In the genomic region with DNA sequence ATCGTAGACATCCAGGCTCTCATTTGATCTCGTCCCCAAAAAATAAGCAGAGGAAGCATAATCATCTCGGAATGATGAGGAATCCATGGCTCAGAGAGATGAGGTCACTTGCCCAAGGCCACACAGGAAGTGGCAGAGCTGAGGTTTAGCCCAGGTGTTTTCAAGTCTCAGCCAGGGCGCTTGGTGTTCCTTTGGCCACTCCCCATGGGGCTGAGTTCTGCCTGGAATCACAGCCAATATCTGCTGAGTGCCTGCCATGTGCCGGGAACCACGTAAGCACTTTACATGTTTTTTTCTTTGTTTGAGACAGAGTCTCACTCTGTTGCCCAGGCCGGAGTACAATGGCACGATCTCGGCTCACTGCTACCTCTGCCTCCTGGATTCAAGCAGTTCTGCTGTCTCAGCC, we compare ENCODE assay signal across 12 cellular contexts. TPM values are rescaled to one million over a fixed set of nuclear protein-coding genes. Genes with fewer than 3 reads are reported as not detected.
DNase-seq lines count a peak whose midpoint lies in the region; ATAC-seq and TF ChIP-seq lines count a peak whose summit lies in the region.
"Had no signal": no experiment of that assay in that cellular context is flagged by ENCODE, and none has a peak within 500 bp of the region (broad histone marks: within the 10 kb centered on the region; RNA-seq: fewer than 3 reads in every experiment).

No MANE protein-coding gene starts in this region.

- CTCF ChIA-PET in activated CD4-positive, alpha-beta memory T cell treated with anti-CD3 and anti-CD28 coated beads, Interleukin-2, amount 10 ng/mL, durations not matched to agents 7 days and 5 days (lab: Charles Lee) = interaction anchor here (1.6 kb wide), 1 partner anchor 18 kb away, joined by 3 read pairs; no protein-coding TSS in a partner anchor

- no peak for DNase-seq in activated naive CD8-positive, alpha-beta T cell treated with anti-CD3 and anti-CD28 coated beads for 36 hours
- no peak for DNase-seq in activated naive CD8-positive, alpha-beta T cell treated with anti-CD3 and anti-CD28 coated beads, Interleukin-2, amount 50 U/mL, for 24 hours
- peak; percentile 29 for DNase-seq in activated CD4-positive, alpha-beta memory T cell treated with anti-CD3 and anti-CD28 coated beads, Interleukin-2, amount 10 ng/mL, durations not matched to agents 7 days and 5 days
- DNase-seq in left colon (peak; percentile 71 to 84), vagina (ENCODE audit: extremely low spot score in 2 of 2) (no peak)
- DNase-seq in stimulated activated CD4-positive, alpha-beta T cell treated with anti-CD3 and anti-CD28 coated beads, Interleukin-12 subunit alpha, Interleukin-12 subunit beta, amount 100 ng/mL, for 4 hours = no peak
- DNase-seq: activated CD4-positive, alpha-beta T cell treated with anti-CD3 and anti-CD28 coated beads, Interleukin-2, amount 50 U/mL, for 4 hours; caudate nucleus; NCI-H1436 had no signal

- no peak for TF ChIP-seq POLR2A in vagina (IDR thresholded peaks at IDR 0.05)

- no peak for TF ChIP-seq CTCF in vagina (IDR thresholded peaks at IDR 0.05)

- peak overlapping the region; percentile 1 for H3K27ac ChIP-seq in vagina

- H3K4me1 ChIP-seq in vagina = peaks cover 24% of the 10 kb centered on the region

- POLR2A ChIA-PET in activated CD4-positive, alpha-beta memory T cell treated with anti-CD3 and anti-CD28 coated beads, Interleukin-2, amount 10 ng/mL, durations not matched to agents 7 days and 5 days (lab: Charles Lee) = no interaction called here

- peaks cover 15% of the 10 kb centered on the region for H3K4me1 Mint-ChIP-seq in activated naive CD8-positive, alpha-beta T cell treated with anti-CD3 and anti-CD28 coated beads for 36 hours
- peaks cover 32% of the 10 kb centered on the region for H3K4me1 Mint-ChIP-seq in activated naive CD8-positive, alpha-beta T cell treated with anti-CD3 and anti-CD28 coated beads, Interleukin-2, amount 50 U/mL, for 24 hours
- H3K4me1 Mint-ChIP-seq in activated CD4-positive, alpha-beta memory T cell treated with anti-CD3 and anti-CD28 coated beads, Interleukin-2, amount 10 ng/mL, durations not matched to agents 7 days and 5 days = peaks cover 37% of the 10 kb centered on the region

- H3K36me3 ChIP-seq in vagina = no peaks in the 10 kb centered on the region

- intact Hi-C loops in left colon (cut with DNase I, micrococcal nuclease) = no loop called here
- intact Hi-C loops in vagina (cut with DNase I) = no loop called here

- no peaks in the 10 kb centered on the region for H3K27me3 ChIP-seq in vagina

- no peak for ATAC-seq in activated naive CD8-positive, alpha-beta T cell treated with anti-CD3 and anti-CD28 coated beads, Interleukin-2, amount 50 U/mL, for 24 hours
- ATAC-seq in left colon (peak; percentile 78), HG03139 (IDR thresholded peaks at IDR 0.05; ENCODE audit: unreplicated experiment) (no peak), HG03460 (IDR thresholded peaks at IDR 0.05; ENCODE audit: unreplicated experiment) (no peak)
- ATAC-seq: Right ventricle myocardium inferior had no signal

- no peaks in the 10 kb centered on the region for H3K9me3 Mint-ChIP-seq in activated naive CD8-positive, alpha-beta T cell treated with anti-CD3 and anti-CD28 coated beads for 36 hours
- H3K9me3 Mint-ChIP-seq in activated naive CD8-positive, alpha-beta T cell treated with anti-CD3 and anti-CD28 coated beads, Interleukin-2, amount 50 U/mL, for 24 hours = no peaks in the 10 kb centered on the region
- no peaks in the 10 kb centered on the region for H3K9me3 Mint-ChIP-seq in activated CD4-positive, alpha-beta memory T cell treated with anti-CD3 and anti-CD28 coated beads, Interleukin-2, amount 10 ng/mL, durations not matched to agents 7 days and 5 days

- H3K9me3 ChIP-seq in vagina = no peaks in the 10 kb centered on the region

- no peaks in the 10 kb centered on the region for H3K36me3 Mint-ChIP-seq in activated naive CD8-positive, alpha-beta T cell treated with anti-CD3 and anti-CD28 coated beads for 36 hours
- no peaks in the 10 kb centered on the region for H3K36me3 Mint-ChIP-seq in activated naive CD8-positive, alpha-beta T cell treated with anti-CD3 and anti-CD28 coated beads, Interleukin-2, amount 50 U/mL, for 24 hours (ENCODE audit: low read depth)
- H3K36me3 Mint-ChIP-seq in activated CD4-positive, alpha-beta memory T cell treated with anti-CD3 and anti-CD28 coated beads, Interleukin-2, amount 10 ng/mL, durations not matched to agents 7 days and 5 days (ENCODE audit: low read depth) = no peaks in the 10 kb centered on the region

- no peak overlapping the region for H3K4me3 ChIP-seq in vagina

- no peaks in the 10 kb centered on the region for H3K27me3 Mint-ChIP-seq in activated naive CD8-positive, alpha-beta T cell treated with anti-CD3 and anti-CD28 coated beads for 36 hours
- H3K27me3 Mint-ChIP-seq in activated naive CD8-positive, alpha-beta T cell treated with anti-CD3 and anti-CD28 coated beads, Interleukin-2, amount 50 U/mL, for 24 hours = no peaks in the 10 kb centered on the region
- H3K27me3 Mint-ChIP-seq in activated CD4-positive, alpha-beta memory T cell treated with anti-CD3 and anti-CD28 coated beads, Interleukin-2, amount 10 ng/mL, durations not matched to agents 7 days and 5 days = no peaks in the 10 kb centered on the region

- H3K27ac Mint-ChIP-seq in activated naive CD8-positive, alpha-beta T cell treated with anti-CD3 and anti-CD28 coated beads for 36 hours = peak overlapping the region; percentile 29
- H3K27ac Mint-ChIP-seq in activated naive CD8-positive, alpha-beta T cell treated with anti-CD3 and anti-CD28 coated beads, Interleukin-2, amount 50 U/mL, for 24 hours = no peak overlapping the region
- no peak overlapping the region for H3K27ac Mint-ChIP-seq in activated CD4-positive, alpha-beta memory T cell treated with anti-CD3 and anti-CD28 coated beads, Interleukin-2, amount 10 ng/mL, durations not matched to agents 7 days and 5 days

- H3K4me3 Mint-ChIP-seq in activated naive CD8-positive, alpha-beta T cell treated with anti-CD3 and anti-CD28 coated beads for 36 hours = no peak overlapping the region
- no peak overlapping the region for H3K4me3 Mint-ChIP-seq in activated naive CD8-positive, alpha-beta T cell treated with anti-CD3 and anti-CD28 coated beads, Interleukin-2, amount 50 U/mL, for 24 hours
- H3K4me3 Mint-ChIP-seq in activated CD4-positive, alpha-beta memory T cell treated with anti-CD3 and anti-CD28 coated beads, Interleukin-2, amount 10 ng/mL, durations not matched to agents 7 days and 5 days = no peak overlapping the region

RNA-seq across cellular contexts. Expression of a gene that starts 29.5 kb away (rescaled TPM):
- 100 to 1,000 TPM; 551 to 554 TPM for total RNA-seq in activated naive CD8-positive, alpha-beta T cell treated with anti-CD3 and anti-CD28 coated beads for 36 hours
- total RNA-seq in activated CD4-positive, alpha-beta memory T cell treated with anti-CD3 and anti-CD28 coated beads, Interleukin-2, amount 10 ng/mL, durations not matched to agents 7 days and 5 days = 100 to 1,000 TPM; 840 to 865 TPM
- total RNA-seq in left colon (100 to 1,000 TPM; 581 to 641 TPM), vagina (333 TPM)

Comparison
In these comparisons a context has a peak if more than half of its experiments do, and no peak if none do; other contexts are left out.
1. DNase-seq: peak in activated CD4-positive, alpha-beta memory T cell treated with anti-CD3 and anti-CD28 coated beads, Interleukin-2, amount 10 ng/mL, durations not matched to agents 7 days and 5 days (single experiment) and left colon (2 of 2); none in activated naive CD8-positive, alpha-beta T cell treated with anti-CD3 and anti-CD28 coated beads for 36 hours (single experiment), activated naive CD8-positive, alpha-beta T cell treated with anti-CD3 and anti-CD28 coated beads, Interleukin-2, amount 50 U/mL, for 24 hours (single experiment), vagina (0 of 2) and stimulated activated CD4-positive, alpha-beta T cell treated with anti-CD3 and anti-CD28 coated beads, Interleukin-12 subunit alpha, Interleukin-12 subunit beta, amount 100 ng/mL, for 4 hours (single experiment).